ENCODE assay signal across 9 cellular contexts in the genomic region with DNA sequence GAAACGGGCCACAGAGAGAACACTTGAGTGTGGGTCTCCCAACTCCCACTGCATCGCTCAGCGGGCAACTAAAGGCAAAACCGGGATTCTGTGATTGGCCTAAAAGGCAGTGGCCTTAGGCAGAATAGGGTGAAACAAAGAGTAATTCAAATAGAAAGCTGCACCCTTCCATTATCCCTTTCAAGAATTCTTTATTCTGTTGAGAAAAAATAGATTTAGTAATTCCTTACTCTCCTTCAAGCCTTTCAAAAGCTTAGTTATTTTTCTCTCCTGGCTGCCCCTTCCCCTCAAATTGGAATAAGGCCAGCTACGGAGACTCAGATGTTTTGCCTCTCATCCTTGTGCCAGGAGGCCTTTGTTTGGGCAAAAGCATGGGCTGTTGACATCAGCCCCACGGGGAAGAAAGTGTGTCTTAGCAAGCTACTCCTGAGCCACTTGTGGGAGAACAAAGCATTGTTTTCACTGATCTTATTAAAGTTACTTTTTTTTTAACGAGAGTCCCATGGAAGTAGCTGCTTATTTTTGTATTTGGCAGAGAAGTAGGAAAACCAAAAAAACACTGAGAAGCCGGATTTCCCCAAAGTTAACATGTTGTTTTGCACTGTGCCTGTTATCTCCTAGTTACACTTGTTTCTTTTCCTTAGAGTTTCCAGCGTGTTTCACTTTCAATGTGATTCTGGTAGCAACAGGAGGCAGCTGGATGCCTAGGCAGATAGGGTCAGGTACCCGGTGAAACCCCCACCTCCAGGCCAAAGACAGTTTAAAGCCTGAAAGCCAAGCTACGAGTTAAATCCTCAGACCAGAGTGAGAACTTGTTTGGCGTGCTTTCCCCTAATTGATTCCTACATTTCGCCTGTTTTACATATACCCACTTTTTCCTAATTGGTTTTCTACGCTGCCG. TPM values are rescaled to one million over a fixed set of nuclear protein-coding genes. Genes with fewer than 3 reads are reported as not detected.
DNase-seq lines count a peak whose midpoint lies in the region; ATAC-seq, FAIRE-seq and TF ChIP-seq lines count a peak whose summit lies in the region.
"Had no signal": no experiment of that assay in that cellular context is flagged by ENCODE, and none has a peak within 500 bp of the region (broad histone marks: within the 10 kb centered on the region; RNA-seq: fewer than 3 reads in every experiment).

No MANE protein-coding gene starts in this region.

- H2AFZ ChIP-seq in astrocyte (ENCODE audit: low read depth, low read length): peak overlapping the region; percentile 94

- peaks cover 13% of the 10 kb centered on the region for H3K27me3 Mint-ChIP-seq in astrocyte (ENCODE audit: low read depth, unreplicated experiment)

- peaks cover 10% of the 10 kb centered on the region for H3K36me3 Mint-ChIP-seq in astrocyte (ENCODE audit: low read depth, unreplicated experiment)

- H3K4me1 ChIP-seq in cardiac muscle cell (ENCODE audit: low read depth) (peaks cover 11% of the 10 kb centered on the region), astrocyte (ENCODE audit: insufficient read depth, low read length) (peaks cover 12% of the 10 kb centered on the region)

- H3K36me3 ChIP-seq in cardiac muscle cell: no peaks in the 10 kb centered on the region
- no peaks in the 10 kb centered on the region for H3K36me3 ChIP-seq in astrocyte (ENCODE audit: insufficient read depth, low read length)

- peak overlapping the region; percentile 70 for H3K27ac ChIP-seq in cardiac muscle cell
- H3K27ac ChIP-seq in astrocyte (ENCODE audit: low read depth, low read length): no peak overlapping the region
- peak overlapping the region; percentile 76 for H3K27ac ChIP-seq in temporal lobe (ENCODE audit: low read depth, low read length)

- peak overlapping the region; percentile 99 for H3K4me2 ChIP-seq in astrocyte (ENCODE audit: low read length)

- H3K27me3 ChIP-seq in cardiac muscle cell: no peaks in the 10 kb centered on the region
- H3K27me3 ChIP-seq in astrocyte (ENCODE audit: insufficient read depth, low read length): no peaks in the 10 kb centered on the region

- H3K9me3 ChIP-seq in cardiac muscle cell (ENCODE audit: low read depth): no peaks in the 10 kb centered on the region
- H3K9me3 ChIP-seq in astrocyte (ENCODE audit: insufficient read depth, low read depth, low read length): no peaks in the 10 kb centered on the region

- H3K79me2 ChIP-seq in astrocyte (ENCODE audit: insufficient read depth, low read length): no peaks in the 10 kb centered on the region

- peak overlapping the region; percentile 92 for H3K4me3 Mint-ChIP-seq in astrocyte (ENCODE audit: unreplicated experiment)

- no peak for TF ChIP-seq CTCF in cardiac muscle cell (IDR thresholded peaks at IDR 0.05; ENCODE audit: low read depth, low read length)
- no peak for TF ChIP-seq CTCF in astrocyte (IDR thresholded peaks at IDR 0.05; ENCODE audit: insufficient read depth, low read depth, low read length)

- H3K9ac ChIP-seq in astrocyte (ENCODE audit: low read length): peak overlapping the region; percentile 76

- H3K4me3 ChIP-seq in cardiac muscle cell (peak overlapping the region; percentile 69), astrocyte (ENCODE audit: insufficient read depth, low read depth, low read length) (peak overlapping the region; percentile 82)

- intact Hi-C loops in left ventricle myocardium superior (cut with micrococcal nuclease): no loop called here

- H3K27ac Mint-ChIP-seq in astrocyte (ENCODE audit: unreplicated experiment): peak overlapping the region; percentile 91

- ATAC-seq in left ventricle myocardium superior: no peak

- DNase-seq in cardiac muscle cell (ENCODE audit: low read depth in 1 of 2, low spot score in 1 of 2) (peak in 1 of 2 donors; percentile 35), left ventricle myocardium superior (no peak), astrocyte (ENCODE audit: low read depth) (no peak), left kidney (ENCODE audit: low read depth, low spot score) (peak; percentile 60), GOT3 (lab: John Stamatoyannopoulos, UW) (no peak), Kasumi-1 (lab: John Stamatoyannopoulos, UW) (no peak)
- DNase-seq in effector CD8-positive, alpha-beta T cell (lab: John Stamatoyannopoulos, UW): no peak

- H3K4me1 Mint-ChIP-seq in astrocyte (ENCODE audit: low read depth, unreplicated experiment): peaks cover 2% of the 10 kb centered on the region

- H3K9me3 Mint-ChIP-seq in astrocyte (ENCODE audit: unreplicated experiment): no peaks in the 10 kb centered on the region

- no peak for FAIRE-seq in astrocyte (lab: Jason Lieb, UNC)
- FAIRE-seq: G401.6 had no signal

- H4K20me1 ChIP-seq in astrocyte (ENCODE audit: insufficient read depth, low read length): no peaks in the 10 kb centered on the region

RNA-seq across cellular contexts. Expression of a gene that starts 2.2 kb away (rescaled TPM):
- total RNA-seq in cardiac muscle cell: 70.1 and 123 TPM in 2 replicates
- 62.9 and 64.3 TPM in 2 replicates for polyA plus RNA-seq in cardiac muscle cell
- 75.9 TPM for total RNA-seq in left ventricle myocardium superior
- total RNA-seq in astrocyte: 15.8 and 19.3 TPM in 2 replicates
- 48.4 TPM for total RNA-seq in temporal lobe
